ENCODE assay signal across 8 cellular contexts in the genomic region with DNA sequence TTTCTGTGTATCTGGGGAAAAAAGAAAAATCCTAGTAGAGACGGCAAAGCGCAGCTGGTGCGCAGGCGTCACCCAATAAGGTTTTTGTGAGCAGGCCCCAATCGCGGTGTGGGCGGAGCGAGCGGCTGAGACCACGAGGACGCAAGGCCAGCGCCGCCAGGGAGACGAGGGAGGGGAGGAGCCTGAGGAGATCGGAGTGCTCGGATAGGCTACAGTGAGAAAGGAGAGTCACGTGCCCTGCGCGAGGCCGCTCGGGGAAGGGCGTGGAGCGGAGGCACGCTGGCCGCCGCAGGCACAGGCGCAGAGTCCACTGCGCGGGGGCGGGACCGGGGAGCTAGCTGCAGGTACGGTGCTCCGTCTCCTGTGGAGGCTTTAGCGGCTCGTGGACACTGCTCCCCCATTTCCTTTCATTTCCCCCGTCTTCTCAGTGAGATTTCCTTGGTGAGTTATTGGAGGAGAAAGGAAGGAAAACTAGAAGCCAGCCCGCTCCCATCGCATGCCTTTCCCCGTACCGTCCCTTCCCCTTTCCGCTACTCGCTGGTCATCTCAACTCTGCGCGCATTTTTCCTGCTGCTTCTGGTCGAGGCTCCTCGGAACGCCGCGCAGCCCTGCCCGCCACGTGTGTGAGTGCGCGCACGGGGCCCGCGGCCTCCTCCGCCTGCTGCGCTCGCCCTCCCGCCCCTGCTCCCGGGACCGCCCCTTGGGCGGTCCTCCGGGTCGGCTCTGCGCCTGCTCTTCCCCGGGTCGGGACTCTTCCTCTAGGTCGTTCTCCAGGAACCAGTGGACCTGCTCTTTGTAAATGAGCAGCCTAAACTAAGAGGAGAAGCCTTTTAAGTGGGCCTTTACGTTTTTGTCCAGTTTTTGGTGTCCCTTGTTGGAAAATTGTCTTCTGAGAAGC. TPM values are rescaled to one million over a fixed set of nuclear protein-coding genes. Genes with fewer than 3 reads are reported as not detected.
A peak's percentile ranks its signal among the peaks of the same experiment; 100 is the strongest.
DNase-seq lines count a peak whose midpoint lies in the region; ATAC-seq, FAIRE-seq and TF ChIP-seq lines count a peak whose summit lies in the region.

A gene with protein sequence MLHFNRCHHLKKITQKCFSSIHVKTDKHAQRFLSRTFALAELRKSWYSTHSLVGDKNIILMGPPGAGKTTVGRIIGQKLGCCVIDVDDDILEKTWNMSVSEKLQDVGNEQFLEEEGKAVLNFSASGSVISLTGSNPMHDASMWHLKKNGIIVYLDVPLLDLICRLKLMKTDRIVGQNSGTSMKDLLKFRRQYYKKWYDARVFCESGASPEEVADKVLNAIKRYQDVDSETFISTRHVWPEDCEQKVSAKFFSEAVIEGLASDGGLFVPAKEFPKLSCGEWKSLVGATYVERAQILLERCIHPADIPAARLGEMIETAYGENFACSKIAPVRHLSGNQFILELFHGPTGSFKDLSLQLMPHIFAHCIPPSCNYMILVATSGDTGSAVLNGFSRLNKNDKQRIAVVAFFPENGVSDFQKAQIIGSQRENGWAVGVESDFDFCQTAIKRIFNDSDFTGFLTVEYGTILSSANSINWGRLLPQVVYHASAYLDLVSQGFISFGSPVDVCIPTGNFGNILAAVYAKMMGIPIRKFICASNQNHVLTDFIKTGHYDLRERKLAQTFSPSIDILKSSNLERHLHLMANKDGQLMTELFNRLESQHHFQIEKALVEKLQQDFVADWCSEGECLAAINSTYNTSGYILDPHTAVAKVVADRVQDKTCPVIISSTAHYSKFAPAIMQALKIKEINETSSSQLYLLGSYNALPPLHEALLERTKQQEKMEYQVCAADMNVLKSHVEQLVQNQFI (plus strand): TSS at position 264 of the 898 bp plus-strand sequence. CDS start 6,612 bp downstream, outside the sequence.

- DNase-seq in AG09319 (ENCODE audit: extremely low read depth, low read depth), result peak; percentile 96
- DNase-seq in NCI-H446 (lab: John Stamatoyannopoulos, UW), result peak; percentile 96 to 98
- peak; percentile 92 for DNase-seq in activated CD4-positive, CD25-positive, alpha-beta regulatory T cell treated with anti-CD3 and anti-CD28 coated beads, Interleukin-2, amount 50 U/mL, for 72 hours
- peak; percentile 96 to 97 for DNase-seq in cerebellar nuclear complex (lab: John Stamatoyannopoulos, UW)
- peak; percentile 76 for DNase-seq in keratinocyte (ENCODE audit: low read depth, low spot score)
- DNase-seq in stimulated activated CD4-positive, alpha-beta T cell treated with anti-CD3 and anti-CD28 coated beads, Interleukin-12 subunit alpha, Interleukin-12 subunit beta, amount 100 ng/mL, for 48 hours (ENCODE audit: low read depth in 2 of 3, low spot score in 1 of 3), result peak; percentile 93 to 99 (median 97)

- H3K27ac ChIP-seq in keratinocyte (ENCODE audit: control insufficient read depth, insufficient read depth, low read length), result peak within 1 kb of the TSS; percentile 94

- no peaks in the 10 kb centered on the region for H3K9me3 ChIP-seq in keratinocyte (ENCODE audit: control insufficient read depth, low read depth, low read length)

- no peaks in the 10 kb centered on the region for H3K36me3 ChIP-seq in keratinocyte (ENCODE audit: control insufficient read depth in 2 of 2, extremely low read depth in 1 of 2, insufficient read depth in 2 of 2, low read length in 2 of 2)

- H3K4me2 ChIP-seq in keratinocyte (ENCODE audit: control insufficient read depth, extremely low read depth, insufficient read depth, low read depth, low read length), result peak within 1 kb of the TSS; percentile 98

- H3K9ac ChIP-seq in keratinocyte (ENCODE audit: control insufficient read depth, extremely low read depth, insufficient read depth, low read length), result peak within 1 kb of the TSS; percentile 88

- dilution Hi-C loops in keratinocyte (cut with MboI; ENCODE audit: extremely low pct_ligation_motif_present, low sequenced_read_pairs), result no loop called here

- H3K4me3 ChIP-seq in keratinocyte (ENCODE audit: control insufficient read depth in 2 of 3, extremely low read depth in 1 of 3, insufficient read depth in 2 of 3, low read depth in 1 of 3, low read length in 3 of 3), result peak within 1 kb of the TSS; percentile 53 to 83 (median 82)

- peak; percentile 99 for ATAC-seq in GM19025 (IDR thresholded peaks at IDR 0.05; ENCODE audit: low read depth, unreplicated experiment)
- ATAC-seq in HG03280 (IDR thresholded peaks at IDR 0.05; ENCODE audit: unreplicated experiment), result peak; percentile 98

- no peaks in the 10 kb centered on the region for H3K27me3 ChIP-seq in keratinocyte (ENCODE audit: control insufficient read depth, extremely low read depth, insufficient read depth, low read length)

- peak; percentile 79 for FAIRE-seq in keratinocyte (lab: Jason Lieb, UNC)

- no peaks in the 10 kb centered on the region for H3K79me2 ChIP-seq in keratinocyte (ENCODE audit: control insufficient read depth, insufficient read depth, low read length)

- H3K9me1 ChIP-seq in keratinocyte (ENCODE audit: control insufficient read depth, extremely low read depth, insufficient read depth, low read length), result no peaks in the 10 kb centered on the region

- peak within 1 kb of the TSS; percentile 93 for H2AFZ ChIP-seq in keratinocyte (ENCODE audit: control insufficient read depth, low read length)

- peaks cover 14% of the 10 kb centered on the region for H3K4me1 ChIP-seq in keratinocyte (ENCODE audit: control insufficient read depth, extremely low read depth, insufficient read depth, low read length)

- TF ChIP-seq CTCF in AG09319 (IDR thresholded peaks at IDR 0.05; ENCODE audit: low read depth, low read length) (no peak), keratinocyte (optimal IDR thresholded peaks at IDR 0.05 in 1 of 3, IDR thresholded peaks at IDR 0.05 in 1 of 3, conservative IDR thresholded peaks at IDR 0.05 in 1 of 3; ENCODE audit: extremely low read depth in 1 of 3, insufficient read depth in 2 of 3, low read length in 3 of 3) (no peak)

- no peaks in the 10 kb centered on the region for H4K20me1 ChIP-seq in keratinocyte (ENCODE audit: control insufficient read depth, extremely low read depth, insufficient read depth, low read length)

RNA-seq across cellular contexts. Expression of the gene that starts here (rescaled TPM):
- 1.8 to 4.1 TPM (median 2.2 TPM) in 3 replicates for polyA plus RNA-seq in keratinocyte
- polyA plus RNA-seq in keratinocyte (2011; ENCODE audit: low read depth), result 3.5 TPM
- polyA plus RNA-seq in keratinocyte (2011; cell fraction: cytosol; rRNA removed), result 1.3 and 3.4 TPM in 2 replicates
- 2.7 and 3.2 TPM in 2 replicates for polyA plus RNA-seq in keratinocyte (2011; cell fraction: nucleus; rRNA removed)
- 2.3 and 2.8 TPM in 2 replicates for polyA plus RNA-seq in keratinocyte (2012; ENCODE audit: low replicate concordance)
- polyA minus RNA-seq in keratinocyte, result 0.49 to 2.2 TPM (median 1.7 TPM) in 3 replicates
- polyA minus RNA-seq in keratinocyte (2011; cell fraction: cytosol; rRNA and poly(A)+ RNA removed), result 1.5 TPM
- polyA minus RNA-seq in keratinocyte (2011; cell fraction: nucleus; rRNA and poly(A)+ RNA removed), result 1.5 and 2.3 TPM in 2 replicates

Comparison
In these comparisons a context has a peak if more than half of its experiments do, and no peak if none do; other contexts are left out.
1. Peak in every context shown above with its lines: DNase-seq, ATAC-seq, H3K4me3 ChIP-seq and H3K27ac ChIP-seq.